Comparison of ENCODE assay signal across 9 cellular contexts in the genomic region with DNA sequence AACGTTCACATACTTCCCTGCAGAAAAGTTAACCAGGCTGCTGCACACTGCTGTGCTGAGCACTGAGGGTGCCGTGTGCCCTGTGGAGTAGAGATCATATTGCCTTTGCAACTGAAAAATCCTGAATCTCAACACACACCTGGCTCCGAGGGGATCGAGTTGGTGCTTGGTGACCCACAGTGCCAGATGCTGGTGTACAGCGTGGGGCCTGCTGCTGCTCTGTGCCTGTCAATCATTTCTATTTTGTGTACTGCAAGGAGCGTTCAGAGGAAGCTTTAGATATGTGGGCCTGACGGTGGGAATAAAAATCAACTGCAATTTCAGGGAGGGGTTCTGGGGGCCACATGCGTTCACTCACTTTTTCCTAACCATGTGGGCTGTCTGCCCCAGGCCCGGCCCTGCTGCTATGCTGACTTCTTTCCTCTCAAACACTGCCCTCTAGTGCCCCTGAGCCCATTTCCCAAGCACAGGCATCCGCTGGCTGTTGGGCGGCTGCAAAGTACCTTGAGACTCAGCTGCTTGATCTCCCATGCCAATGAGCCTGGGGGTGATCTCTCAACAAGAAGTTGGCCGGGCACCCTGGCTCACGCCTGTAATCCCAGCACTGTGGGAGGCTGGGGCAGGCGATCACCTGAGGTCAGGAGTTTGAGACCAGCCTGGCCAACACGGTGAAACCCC. TPM values are rescaled to one million over a fixed set of nuclear protein-coding genes. Genes with fewer than 3 reads are reported as not detected.
DNase-seq lines count a peak whose midpoint lies in the region; ATAC-seq and TF ChIP-seq lines count a peak whose summit lies in the region.
"Had no signal": no experiment of that assay in that cellular context is flagged by ENCODE, and none has a peak within 500 bp of the region (broad histone marks: within the 10 kb centered on the region; RNA-seq: fewer than 3 reads in every experiment).

No MANE protein-coding gene starts in this region.

- H3K9me3 ChIP-seq in mucosa of descending colon = no peaks in the 10 kb centered on the region

- no peaks in the 10 kb centered on the region for H3K27me3 Mint-ChIP-seq in chondrocyte (ENCODE audit: low read depth)

- H3K4me1 ChIP-seq in mucosa of descending colon (ENCODE audit: low read depth) = no peaks in the 10 kb centered on the region

- H3K4me3 ChIP-seq in mucosa of descending colon = no peak overlapping the region

- intact Hi-C loops in mucosa of descending colon (cut with DNase I, micrococcal nuclease) = no loop called here

- DNase-seq in NCI-H748 (lab: John Stamatoyannopoulos, UW; ENCODE audit: unreplicated experiment) (peak; percentile 19), NCI-H748 treated with DMSO at 0.1 percent for 48 hours (lab: John Stamatoyannopoulos, UW) (no peak), OCI-M1 (lab: John Stamatoyannopoulos, UW) (peak; percentile 29), chondrocyte (ENCODE audit: low spot score) (no peak), mucosa of descending colon (peak in 2 of 3 donors; percentile 36 to 59), dedifferentiated amniotic fluid mesenchymal stem cell (ENCODE audit: extremely low spot score) (no peak), CD1c-positive myeloid dendritic cell (ENCODE audit: extremely low spot score) (no peak)

- no peaks in the 10 kb centered on the region for H3K36me3 ChIP-seq in mucosa of descending colon (ENCODE audit: low read depth)

- TF ChIP-seq CTCF in chondrocyte (IDR thresholded peaks at IDR 0.05) = peak; percentile 70
- TF ChIP-seq CTCF in mucosa of descending colon (IDR thresholded peaks at IDR 0.05) = no peak

- peaks cover 8% of the 10 kb centered on the region for H3K36me3 Mint-ChIP-seq in chondrocyte (ENCODE audit: low read depth)

- ATAC-seq in mucosa of descending colon (peak; percentile 75), HG02610 (IDR thresholded peaks at IDR 0.05; ENCODE audit: unreplicated experiment) (no peak)

- H3K4me1 Mint-ChIP-seq in chondrocyte (ENCODE audit: low read depth) = peaks cover 2% of the 10 kb centered on the region

- no peak overlapping the region for H3K27ac Mint-ChIP-seq in chondrocyte (ENCODE audit: unreplicated experiment)

- H3K4me3 Mint-ChIP-seq in chondrocyte (ENCODE audit: unreplicated experiment) = no peak overlapping the region

- H3K9me3 Mint-ChIP-seq in chondrocyte (ENCODE audit: low read depth) = no peaks in the 10 kb centered on the region

RNA-seq across cellular contexts. Expression of gene LENG8, which starts 9.7 kb away (rescaled TPM):
- 110 to 166 TPM (median 116 TPM) in 3 replicates for total RNA-seq in chondrocyte
- total RNA-seq in mucosa of descending colon = 100 to 1,000 TPM; 157 to 214 (median 199) TPM

RNA-seq across cellular contexts. Expression of gene TTYH1, which starts 24.0 kb away (rescaled TPM):
- total RNA-seq in chondrocyte (0.49 TPM in 1 of 3 replicates, not detected in the others), mucosa of descending colon (1 to 10 TPM in 2 of 3 donors, under 1 TPM in 1; 0.55 to 8.7 (median 1.3) TPM)
- total RNA-seq: Daoy had no signal

RNA-seq across cellular contexts. Expression of gene LENG9, which starts 24.3 kb away (rescaled TPM):
- total RNA-seq in chondrocyte = 10.2 to 14.8 TPM (median 13.2 TPM) in 3 replicates
- 10 to 100 TPM in 2 of 3 donors, 1 to 10 TPM in 1; 9.2 to 21.6 (median 20.9) TPM for total RNA-seq in mucosa of descending colon

RNA-seq across cellular contexts. Expression of gene CDC42EP5, which starts 33.8 kb away (rescaled TPM):
- total RNA-seq in chondrocyte (62.9 to 66.4 TPM (median 66.4 TPM) in 3 replicates), mucosa of descending colon (100 to 1,000 TPM; 130 to 446 (median 319) TPM)

Comparison
In these comparisons a context has a peak if more than half of its experiments do, and no peak if none do; other contexts are left out.
1. DNase-seq: peak in NCI-H748 (single experiment), OCI-M1 (single experiment) and mucosa of descending colon (2 of 3); none in NCI-H748 treated with DMSO at 0.1 percent for 48 hours (single experiment), chondrocyte (single experiment), dedifferentiated amniotic fluid mesenchymal stem cell (single experiment) and CD1c-positive myeloid dendritic cell (single experiment).